2 cellular contexts compared by ENCODE assay signal in the genomic region with DNA sequence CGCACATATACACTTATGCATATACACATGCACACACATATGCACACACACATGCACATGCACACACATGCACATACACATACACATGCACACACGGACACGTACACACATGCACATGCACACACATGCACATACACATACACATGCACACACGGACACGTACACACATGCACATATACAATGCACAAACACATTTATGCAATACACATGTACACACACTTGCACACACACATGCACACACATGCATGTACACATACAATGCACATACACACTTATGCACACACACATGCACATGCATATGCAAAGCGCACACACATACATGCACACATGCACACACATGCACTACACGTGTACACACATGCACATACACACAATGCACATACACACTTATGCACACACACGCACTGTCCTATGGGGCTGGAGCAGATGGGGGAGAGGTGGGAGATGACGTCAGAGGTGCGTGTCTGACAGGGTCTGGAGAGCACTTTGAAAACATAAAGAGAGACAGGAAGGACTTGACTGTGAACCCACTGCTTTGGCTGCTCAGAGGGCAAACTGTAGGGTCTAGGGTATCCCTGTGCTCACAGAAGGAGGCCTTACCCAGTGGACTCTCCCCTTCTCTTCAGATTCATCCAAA.
TF ChIP-seq lines count a peak whose summit lies in the region.

No MANE protein-coding gene starts in this region.

TF ChIP-seq in A549, 52 proteins besides CTCF, POLR2A, EP300 and RAD21 (continued from another document):
- TF ChIP-seq, protein P1, sequence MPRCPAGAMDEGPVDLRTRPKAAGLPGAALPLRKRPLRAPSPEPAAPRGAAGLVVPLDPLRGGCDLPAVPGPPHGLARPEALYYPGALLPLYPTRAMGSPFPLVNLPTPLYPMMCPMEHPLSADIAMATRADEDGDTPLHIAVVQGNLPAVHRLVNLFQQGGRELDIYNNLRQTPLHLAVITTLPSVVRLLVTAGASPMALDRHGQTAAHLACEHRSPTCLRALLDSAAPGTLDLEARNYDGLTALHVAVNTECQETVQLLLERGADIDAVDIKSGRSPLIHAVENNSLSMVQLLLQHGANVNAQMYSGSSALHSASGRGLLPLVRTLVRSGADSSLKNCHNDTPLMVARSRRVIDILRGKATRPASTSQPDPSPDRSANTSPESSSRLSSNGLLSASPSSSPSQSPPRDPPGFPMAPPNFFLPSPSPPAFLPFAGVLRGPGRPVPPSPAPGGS (IDR thresholded peaks at IDR 0.05), result no peak
- no peak for TF ChIP-seq HOXA7 (CRISPR knock-in tag; IDR thresholded peaks at IDR 0.05)
- TF ChIP-seq JUNB (IDR thresholded peaks at IDR 0.05), result no peak
- no peak for TF ChIP-seq TFCP2L1 (CRISPR knock-in tag; IDR thresholded peaks at IDR 0.05)
- no peak for TF ChIP-seq PHF8 (IDR thresholded peaks at IDR 0.05; ENCODE audit: borderline replicate concordance, low read depth)
- TF ChIP-seq NR3C1 (IDR thresholded peaks at IDR 0.05), result no peak
- no peak for TF ChIP-seq CHD4 (IDR thresholded peaks at IDR 0.05; ENCODE audit: borderline replicate concordance)
- no peak for TF ChIP-seq FOSL2 (IDR thresholded peaks at IDR 0.05)
- no peak for TF ChIP-seq FOSL2 (CRISPR knock-in tag; IDR thresholded peaks at IDR 0.05)

TF ChIP-seq in HEK293, 187 proteins besides CTCF, POLR2A, EP300 and RAD21 (continued from another document):
- TF ChIP-seq, protein P2, sequence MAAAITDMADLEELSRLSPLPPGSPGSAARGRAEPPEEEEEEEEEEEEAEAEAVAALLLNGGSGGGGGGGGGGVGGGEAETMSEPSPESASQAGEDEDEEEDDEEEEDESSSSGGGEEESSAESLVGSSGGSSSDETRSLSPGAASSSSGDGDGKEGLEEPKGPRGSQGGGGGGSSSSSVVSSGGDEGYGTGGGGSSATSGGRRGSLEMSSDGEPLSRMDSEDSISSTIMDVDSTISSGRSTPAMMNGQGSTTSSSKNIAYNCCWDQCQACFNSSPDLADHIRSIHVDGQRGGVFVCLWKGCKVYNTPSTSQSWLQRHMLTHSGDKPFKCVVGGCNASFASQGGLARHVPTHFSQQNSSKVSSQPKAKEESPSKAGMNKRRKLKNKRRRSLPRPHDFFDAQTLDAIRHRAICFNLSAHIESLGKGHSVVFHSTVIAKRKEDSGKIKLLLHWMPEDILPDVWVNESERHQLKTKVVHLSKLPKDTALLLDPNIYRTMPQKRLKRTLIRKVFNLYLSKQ (tag by site-specific recombination; IDR thresholded peaks at IDR 0.05; ENCODE audit: borderline replicate concordance), result no peak
- no peak for TF ChIP-seq ZNF146 (tag by site-specific recombination; IDR thresholded peaks at IDR 0.05)
- TF ChIP-seq ZNF394 (tag by site-specific recombination; IDR thresholded peaks at IDR 0.05; ENCODE audit: borderline replicate concordance), result no peak
- TF ChIP-seq ZNF830 (tag by site-specific recombination; IDR thresholded peaks at IDR 0.05; ENCODE audit: low read depth), result no peak
- TF ChIP-seq IKZF3 (tag by site-specific recombination; IDR thresholded peaks at IDR 0.05), result no peak
